8 cellular contexts compared by ENCODE assay signal in genomic region chr22:38868886-38869381, GRCh38. TPM values are rescaled to one million over a fixed set of nuclear protein-coding genes. Genes with fewer than 3 reads are reported as not detected.
DNase-seq lines count a peak whose midpoint lies in the region; ATAC-seq, FAIRE-seq and TF ChIP-seq lines count a peak whose summit lies in the region.

No MANE protein-coding gene starts in this region.

- no peak for DNase-seq in AG04449 (ENCODE audit: low read depth, low spot score)
- peak; percentile 86 for DNase-seq in GM13976 (ENCODE audit: low spot score)
- DNase-seq in NCI-H748 (lab: John Stamatoyannopoulos, UW; ENCODE audit: unreplicated experiment): peak; percentile 54
- peak; percentile 65 to 71 for DNase-seq in activated CD8-positive, alpha-beta memory T cell treated with anti-CD3 and anti-CD28 coated beads for 4 hours (ENCODE audit: low read depth in 2 of 2)
- DNase-seq in H1 (ENCODE audit: low read depth in 1 of 2, low spot score in 2 of 2): peak; percentile 54 to 94
- peak; percentile 56 for DNase-seq in midbrain (lab: John Stamatoyannopoulos, UW)
- DNase-seq in stimulated activated CD8-positive, alpha-beta memory T cell treated with anti-CD3 and anti-CD28 coated beads, Interleukin-4, amount 100 ng/mL, for 4 hours (ENCODE audit: low read depth in 2 of 2, low spot score in 1 of 2): peak; percentile 61 to 82

- H3K23ac ChIP-seq in H1 (ENCODE audit: insufficient read length): no peak overlapping the region

- FAIRE-seq in H1 (lab: Jason Lieb, UNC): peak; percentile 88

- TF ChIP-seq POLR2A in H1 (IDR thresholded peaks at IDR 0.05; ENCODE audit: control extremely low read depth in 1 of 2, low read depth in 2 of 2, low read length in 2 of 2): peak in 1 of 2 experiments; percentile 38; a peak in 1 of 3 replicates

- no peak overlapping the region for H4K5ac ChIP-seq in H1 (ENCODE audit: insufficient read length, low read depth, low read length)

- no peak overlapping the region for H4K8ac ChIP-seq in H1 (ENCODE audit: extremely low read depth, insufficient read depth, low read length)

- no peak for TF ChIP-seq EP300 in H1 (IDR thresholded peaks at IDR 0.05; ENCODE audit: borderline replicate concordance in 1 of 2, low read depth in 2 of 2, low read length in 2 of 2)

- H2AFZ ChIP-seq in H1 (ENCODE audit: low read length): no peak overlapping the region

- peaks cover 0 to 24% (median 13%) of the 10 kb centered on the region in 4 experiments; a peak in 3 of 8 replicates for H3K36me3 ChIP-seq in H1 (ENCODE audit: control insufficient read depth in 2 of 4, insufficient read depth in 4 of 4, low read length in 3 of 4)

- peak overlapping the region; percentile 46 for H3K4ac ChIP-seq in H1 (replicated peaks; ENCODE audit: insufficient read length, low read depth, low read length)

- no peak overlapping the region for H2BK15ac ChIP-seq in H1 (ENCODE audit: low read length)

- POLR2A ChIA-PET in AG04449 (lab: Yijun Ruan, JAX) (no interaction called here), H1 (lab: Charles Lee; ENCODE audit: partially characterized antibody) (interaction anchor here (0.8 to 1.6 kb wide), 5 partner anchors 15 to 590 kb away, joined by 3 to 4 read pairs (median 3); partner anchors contain the start of gene NPTXR)

- no peaks in the 10 kb centered on the region; a peak in 1 of 7 replicates for H3K27me3 ChIP-seq in H1 (replicated peaks in 1 of 4; ENCODE audit: control insufficient read depth in 3 of 4, extremely low read depth in 1 of 4, insufficient read depth in 3 of 4, low read length in 3 of 4)

- H2BK12ac ChIP-seq in H1 (ENCODE audit: low read depth, low read length): 0 out of 2 replicates have a peak overlapping the region, but pooled peaks have one; percentile 60

- peak; percentile 59 to 72 for TF ChIP-seq RAD21 in H1 (IDR thresholded peaks at IDR 0.05 in 1 of 2, conservative IDR thresholded peaks at IDR 0.05 in 1 of 2; ENCODE audit: low read depth in 2 of 2, low read length in 2 of 2)

- H3K27ac ChIP-seq in H1 (ENCODE audit: low read depth, low read length): no peak overlapping the region

- CTCF ChIA-PET in AG04449 (lab: Yijun Ruan, JAX): interaction anchor here (0.7 to 8.6 kb wide), 42 partner anchors 12 to 1153 kb away, joined by 3 to 238 read pairs (median 6); partner anchors contain the start of genes APOBEC3B, APOBEC3C, APOBEC3D and NPTXR
- CTCF ChIA-PET in H1 (lab: Charles Lee; ENCODE audit: partially characterized antibody): interaction anchor here (0.5 to 8.1 kb wide), 30 partner anchors 8 to 517 kb away, joined by 3 to 79 read pairs (median 5); partner anchors contain the start of gene APOBEC3B

- H4K91ac ChIP-seq in H1 (replicated peaks; ENCODE audit: insufficient read length, low read length): no peak overlapping the region

- H3K79me2 ChIP-seq in H1 (ENCODE audit: control insufficient read depth in 1 of 2, insufficient read depth in 2 of 2, low read length in 2 of 2): peaks cover 0 to 9% of the 10 kb centered on the region in 2 experiments; a peak in 2 of 4 replicates

- TF ChIP-seq CTCF in AG04449 (IDR thresholded peaks at IDR 0.05; ENCODE audit: insufficient read depth, low read length, missing control alignments) (peak; percentile 92), GM13976 (IDR thresholded peaks at IDR 0.05; ENCODE audit: borderline replicate concordance, control extremely low read depth, extremely low read depth, insufficient read depth, missing control alignments) (peak; percentile 88), H1 (IDR thresholded peaks at IDR 0.05; ENCODE audit: control extremely low read depth in 1 of 3, insufficient read depth in 1 of 3, low read depth in 1 of 3, low read length in 3 of 3) (peak; percentile 86 to 91 (median 91))

- no peak overlapping the region for H2BK20ac ChIP-seq in H1 (ENCODE audit: low read length)

- 36% methylated on average over 8 of the region's 8 CpGs; no CpG with 5 or more reads in 1 of the 2 experiments for WGBS in H1 (ENCODE audit: extremely low coverage in 1 of 2, insufficient coverage in 1 of 2, insufficient read length in 1 of 2, insufficient replicate concordance in 2 of 2, low coverage in 1 of 2, low lambda C conversion rate in 2 of 2, missing lambda C conversion rate in 1 of 2), 2 experiments

- no peak overlapping the region for H3K14ac ChIP-seq in H1 (ENCODE audit: insufficient read length)

- H3K4me3 ChIP-seq in AG04449 (ENCODE audit: low read depth, low read length) (no peak overlapping the region), H1 (ENCODE audit: extremely low read depth in 1 of 4, insufficient read depth in 2 of 4, low read depth in 3 of 4, low read length in 4 of 4) (no peak overlapping the region)

- in situ Hi-C loops in GM13976 (cut with MboI; ENCODE audit: low sequenced_read_pairs, unreplicated experiment): no loop called here

- H2AK5ac ChIP-seq in H1 (ENCODE audit: low read depth, low read length): peak overlapping the region; percentile 56; the same call in 1 of the 2 replicates

- no peaks in the 10 kb centered on the region for H3K9me3 ChIP-seq in H1 (ENCODE audit: insufficient read depth in 2 of 2, low read depth in 1 of 2, low read length in 1 of 2)

- no peak overlapping the region for H3K9ac ChIP-seq in H1 (replicated peaks in 1 of 4; ENCODE audit: extremely low read depth in 1 of 4, low read depth in 3 of 4, low read length in 3 of 4)

- H3K18ac ChIP-seq in H1 (ENCODE audit: extremely low read depth, low read length): no peak overlapping the region

- no peak overlapping the region for H2BK5ac ChIP-seq in H1 (ENCODE audit: low read depth, low read length)

- peaks cover 11 to 17% of the 10 kb centered on the region in 2 experiments for H4K20me1 ChIP-seq in H1 (replicated peaks in 1 of 2; ENCODE audit: control insufficient read depth in 1 of 2, insufficient read depth in 2 of 2, low read length in 2 of 2)

- H3K4me2 ChIP-seq in H1 (ENCODE audit: insufficient read depth in 1 of 2, low read depth in 2 of 2, low read length in 2 of 2): no peak overlapping the region

- no peak overlapping the region for H3K56ac ChIP-seq in H1 (replicated peaks; ENCODE audit: insufficient read length, low read depth, low read length)

- H3K23me2 ChIP-seq in H1 (ENCODE audit: low read depth, low read length): peaks cover 9% of the 10 kb centered on the region; the same call in 1 of the 2 replicates

- H3K79me1 ChIP-seq in H1 (ENCODE audit: low read depth, low read length): peaks cover 7% of the 10 kb centered on the region

- no peak for ATAC-seq in GM19023 (IDR thresholded peaks at IDR 0.05; ENCODE audit: unreplicated experiment)

- H2BK120ac ChIP-seq in H1 (replicated peaks; ENCODE audit: low read depth, low read length): no peak overlapping the region

- peaks cover 8 to 22% (median 15%) of the 10 kb centered on the region in 4 experiments for H3K4me1 ChIP-seq in H1 (replicated peaks in 1 of 4; ENCODE audit: control insufficient read depth in 3 of 4, insufficient read depth in 4 of 4, low read length in 3 of 4)

TF ChIP-seq in H1, 55 proteins besides CTCF, POLR2A, EP300 and RAD21:
- TF ChIP-seq SIN3A (conservative IDR thresholded peaks at IDR 0.05 in 1 of 2, IDR thresholded peaks at IDR 0.05 in 1 of 2; ENCODE audit: low read depth in 1 of 2, low read length in 2 of 2) (peak in 1 of 2 experiments; percentile 69; a peak in 1 of 4 replicates), YY1 (IDR thresholded peaks at IDR 0.05; ENCODE audit: low read depth, low read length) (0 out of 2 replicates have a peak, but pooled peaks have one; percentile 19), BACH1 (IDR thresholded peaks at IDR 0.05; ENCODE audit: low read length) (no peak), SUZ12 (IDR thresholded peaks at IDR 0.05; ENCODE audit: low read length) (no peak), POU5F1 (IDR thresholded peaks at IDR 0.05; ENCODE audit: low read depth, low read length) (no peak), CEBPB (IDR thresholded peaks at IDR 0.05; ENCODE audit: low read depth, low read length) (no peak), FOSL1 (IDR thresholded peaks at IDR 0.05; ENCODE audit: insufficient read depth, low read depth, low read length) (no peak), MAX (IDR thresholded peaks at IDR 0.05) (peak; percentile 85), ASH2L (IDR thresholded peaks at IDR 0.05; ENCODE audit: low read length) (no peak), BCL11A (IDR thresholded peaks at IDR 0.05; ENCODE audit: low read depth in 2 of 2, low read length in 2 of 2) (no peak), HDAC2 (IDR thresholded peaks at IDR 0.05; ENCODE audit: borderline replicate concordance in 1 of 2, low read depth in 2 of 2, low read length in 2 of 2) (no peak), MAFK (IDR thresholded peaks at IDR 0.05; ENCODE audit: low read depth, low read length) (no peak), CREB1 (IDR thresholded peaks at IDR 0.05) (no peak), SAP30 (IDR thresholded peaks at IDR 0.05; ENCODE audit: insufficient read depth, insufficient replicate concordance, low read length) (no peak)

RNA-seq across cellular contexts. Expression of gene CBX6, which starts 3.1 kb away (rescaled TPM):
- total RNA-seq in H1 (2021; fragmentation: NEBNext Ultra II Directional; extraction: Animal tissue kit (Norgen Biotek cat#: 25700)): 27.5 and 28.2 TPM in 2 replicates
- 10.6 and 11.7 TPM in 2 replicates for polyA plus RNA-seq in H1 (2011; rRNA removed)
- polyA plus RNA-seq in H1 (2011; cell fraction: cytosol; rRNA removed): 6.3 TPM
- polyA plus RNA-seq in H1 (2011; cell fraction: nucleus; rRNA removed): 33.5 TPM
- 12.9 to 17.7 TPM (median 14.7 TPM) in 4 replicates for polyA plus RNA-seq in H1 (2012, experiment 1 of 2)
- polyA plus RNA-seq in H1 (2012, experiment 2 of 2): 13.0 TPM
- 10.8 TPM for polyA plus RNA-seq in H1 (2013, experiment 1 of 2)
- polyA plus RNA-seq in H1 (2013, experiment 2 of 2): 11.2 TPM
- polyA minus RNA-seq in H1 (2011; rRNA and poly(A)+ RNA removed): 15.0 and 17.1 TPM in 2 replicates
- polyA minus RNA-seq in H1 (2011; cell fraction: cytosol; rRNA and poly(A)+ RNA removed): 22.2 TPM
- 50.0 TPM for polyA minus RNA-seq in H1 (2011; cell fraction: nucleus; rRNA and poly(A)+ RNA removed)

RNA-seq across cellular contexts. Expression of gene NPTXR, which starts 25.1 kb away (rescaled TPM):
- 5.8 and 6.4 TPM in 2 replicates for total RNA-seq in H1 (2021; fragmentation: NEBNext Ultra II Directional; extraction: Animal tissue kit (Norgen Biotek cat#: 25700))
- polyA plus RNA-seq in H1 (2011; rRNA removed): 3.7 and 4.9 TPM in 2 replicates
- polyA plus RNA-seq in H1 (2011; cell fraction: cytosol; rRNA removed): 3.3 TPM
- polyA plus RNA-seq in H1 (2011; cell fraction: nucleus; rRNA removed): 3.8 TPM
- polyA plus RNA-seq in H1 (2012, experiment 1 of 2): 5.5 to 8.8 TPM (median 6.9 TPM) in 4 replicates
- polyA plus RNA-seq in H1 (2012, experiment 2 of 2): 5.3 TPM
- polyA plus RNA-seq in H1 (2013, experiment 1 of 2): 5.2 TPM
- 6.0 TPM for polyA plus RNA-seq in H1 (2013, experiment 2 of 2)
- 5.1 and 5.9 TPM in 2 replicates for polyA minus RNA-seq in H1 (2011; rRNA and poly(A)+ RNA removed)
- 8.6 TPM for polyA minus RNA-seq in H1 (2011; cell fraction: cytosol; rRNA and poly(A)+ RNA removed)
- 2.4 TPM for polyA minus RNA-seq in H1 (2011; cell fraction: nucleus; rRNA and poly(A)+ RNA removed)
